ENCODE assay signal across 1 cellular context in genomic region chr6:44733868-44734267, GRCh38.
TF ChIP-seq lines count a peak whose summit lies in the region.

No MANE protein-coding gene starts in this region.

TF ChIP-seq in HepG2, 621 proteins besides CTCF, POLR2A, EP300 and RAD21 (continued from another document):
- TF ChIP-seq CBX2 (IDR thresholded peaks at IDR 0.05; ENCODE audit: low read depth, low read length) (no peak), CBX2 (CRISPR knock-in tag; IDR thresholded peaks at IDR 0.05; ENCODE audit: low read depth) (no peak), ZNF841 (CRISPR knock-in tag; IDR thresholded peaks at IDR 0.05; ENCODE audit: borderline replicate concordance) (no peak)
- TF ChIP-seq, protein P1, sequence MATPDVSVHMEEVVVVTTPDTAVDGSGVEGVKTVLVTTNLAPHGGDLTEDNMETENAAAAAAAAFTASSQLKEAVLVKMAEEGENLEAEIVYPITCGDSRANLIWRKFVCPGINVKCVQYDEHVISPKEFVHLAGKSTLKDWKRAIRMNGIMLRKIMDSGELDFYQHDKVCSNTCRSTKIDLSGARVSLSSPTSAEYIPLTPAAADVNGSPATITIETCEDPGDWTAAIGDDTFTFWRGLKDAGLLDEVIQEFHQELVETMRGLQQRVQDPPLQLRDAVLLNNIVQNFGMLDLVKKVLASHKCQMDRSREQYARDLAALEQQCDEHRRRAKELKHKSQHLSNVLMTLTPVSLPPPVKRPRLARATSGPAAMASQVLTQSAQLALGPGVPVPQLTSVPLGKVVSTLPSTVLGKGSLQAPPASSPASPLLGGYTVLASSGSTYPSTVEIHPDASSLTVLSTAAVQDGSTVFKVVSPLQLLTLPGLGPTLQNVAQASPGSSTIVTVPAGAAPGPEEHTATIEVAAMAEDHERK (CRISPR knock-in tag; IDR thresholded peaks at IDR 0.05; ENCODE audit: low read depth): no peak
